Comparison of ENCODE assay signal across 8 cellular contexts in the genomic region with DNA sequence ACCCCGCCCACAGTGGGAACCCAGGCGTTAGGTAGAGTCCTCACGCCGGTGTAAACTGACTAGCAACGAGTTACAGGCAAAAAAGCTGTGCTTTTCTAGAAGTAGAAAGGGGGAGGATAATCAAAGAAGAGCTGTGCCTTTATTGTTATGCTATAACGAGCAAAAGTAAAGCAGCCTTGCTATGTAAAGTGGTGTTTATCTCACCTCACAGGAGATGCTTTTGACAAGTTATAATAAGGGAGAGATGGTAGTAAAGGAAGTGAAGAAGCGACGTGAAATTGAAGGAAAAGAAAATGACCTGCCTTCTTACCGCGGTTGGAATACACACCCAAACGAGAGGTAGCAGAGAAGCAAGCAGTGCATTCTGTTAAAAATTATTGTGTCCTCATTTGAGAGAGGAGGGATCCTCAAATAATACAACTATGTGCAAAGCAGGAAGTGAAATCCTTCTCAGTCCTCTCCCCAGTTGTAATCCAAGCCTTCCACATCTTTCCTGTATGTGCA. TPM values are rescaled to one million over a fixed set of nuclear protein-coding genes. Genes with fewer than 3 reads are reported as not detected.
A peak's percentile ranks its signal among the peaks of the same experiment; 100 is the strongest.
DNase-seq lines count a peak whose midpoint lies in the region; ATAC-seq, FAIRE-seq and TF ChIP-seq lines count a peak whose summit lies in the region.

No MANE protein-coding gene starts in this region.

- no peaks in the 10 kb centered on the region for H3K36me3 ChIP-seq in iPS DF 6.9 (ENCODE audit: control insufficient read depth, insufficient read depth, low read length)

- H3K4me3 ChIP-seq in iPS DF 6.9 (ENCODE audit: low read length) = peak overlapping the region; percentile 68; the same call in 1 of the 2 replicates

- no peaks in the 10 kb centered on the region for H3K9me3 ChIP-seq in iPS DF 6.9 (ENCODE audit: control insufficient read depth, insufficient read depth, low read length)

- DNase-seq in GM12891 (ENCODE audit: insufficient read length, low spot score) (no peak), iPS DF 6.9 (ENCODE audit: low read depth, low spot score) (no peak), germinal center (ENCODE audit: low spot score) (no peak), Ammon's horn (ENCODE audit: low spot score) (no peak)
- DNase-seq in activated CD4-positive, alpha-beta memory T cell treated with anti-CD3 and anti-CD28 coated beads for 36 hours = no peak
- DNase-seq in stimulated activated naive CD8-positive, alpha-beta T cell treated with anti-CD3 and anti-CD28 coated beads, Interleukin-15, Interleukin-2, amounts not matched to agents 100 U/mL and 50 U/mL, for 24 hours = no peak

- no peaks in the 10 kb centered on the region for H3K4me1 ChIP-seq in iPS DF 6.9 (ENCODE audit: control insufficient read depth, insufficient read depth, low read length)

- H3K36me3 Mint-ChIP-seq in activated CD4-positive, alpha-beta memory T cell treated with anti-CD3 and anti-CD28 coated beads for 36 hours = peaks cover 37% of the 10 kb centered on the region

- H3K27me3 Mint-ChIP-seq in activated CD4-positive, alpha-beta memory T cell treated with anti-CD3 and anti-CD28 coated beads for 36 hours = no peaks in the 10 kb centered on the region

- intact Hi-C loops in activated CD4-positive, alpha-beta memory T cell treated with anti-CD3 and anti-CD28 coated beads for 36 hours (cut with micrococcal nuclease) = loop anchor here (2.0 to 10.0 kb wide), 6 partner anchors 40 to 1266 kb away; no protein-coding TSS in a partner anchor

- peak overlapping the region; percentile 96 for H3K4me3 Mint-ChIP-seq in activated CD4-positive, alpha-beta memory T cell treated with anti-CD3 and anti-CD28 coated beads for 36 hours

- H3K27me3 ChIP-seq in iPS DF 6.9 (ENCODE audit: control insufficient read depth, insufficient read depth, low read length) = no peaks in the 10 kb centered on the region

- peak; percentile 24 for ATAC-seq in HG02938 (IDR thresholded peaks at IDR 0.05; ENCODE audit: unreplicated experiment)
- ATAC-seq in stimulated activated naive CD8-positive, alpha-beta T cell treated with anti-CD3 and anti-CD28 coated beads, Interleukin-15, Interleukin-2, amounts not matched to agents 100 U/mL and 50 U/mL, for 24 hours = peak; percentile 24
- no peak for ATAC-seq in GM18519 (IDR thresholded peaks at IDR 0.05; ENCODE audit: low FRiP score, unreplicated experiment)

- no peak for TF ChIP-seq POLR2A in GM12891 (IDR thresholded peaks at IDR 0.05; ENCODE audit: low read depth, low read length)

- H3K27ac Mint-ChIP-seq in activated CD4-positive, alpha-beta memory T cell treated with anti-CD3 and anti-CD28 coated beads for 36 hours = peak overlapping the region; percentile 98

- WGBS in iPS DF 6.9 (ENCODE audit: insufficient coverage, insufficient read length) = no CpG with 5 or more reads among the region's 11 CpGs

- no peak overlapping the region for H3K27ac ChIP-seq in iPS DF 6.9 (ENCODE audit: low read length)

- H3K4me1 Mint-ChIP-seq in activated CD4-positive, alpha-beta memory T cell treated with anti-CD3 and anti-CD28 coated beads for 36 hours (ENCODE audit: low read depth) = peaks cover 57% of the 10 kb centered on the region

- no peaks in the 10 kb centered on the region for H3K9me3 Mint-ChIP-seq in activated CD4-positive, alpha-beta memory T cell treated with anti-CD3 and anti-CD28 coated beads for 36 hours

- POLR2A ChIA-PET in activated CD4-positive, alpha-beta memory T cell treated with anti-CD3 and anti-CD28 coated beads for 36 hours (lab: Charles Lee) = interaction anchor here (0.6 kb wide), 1 partner anchor 10 kb away, joined by 3 read pairs; no protein-coding TSS in a partner anchor

- CTCF ChIA-PET in activated CD4-positive, alpha-beta memory T cell treated with anti-CD3 and anti-CD28 coated beads for 36 hours (lab: Charles Lee) = interaction anchor here (0.7 to 1.3 kb wide), 2 partner anchors 21 to 97 kb away, joined by 3 to 4 read pairs; no protein-coding TSS in a partner anchor

- FAIRE-seq in GM12891 (lab: Jason Lieb, UNC) = peak; percentile 84

TF ChIP-seq in GM12891, 5 proteins besides CTCF, POLR2A, EP300 and RAD21:
- no peak for TF ChIP-seq PAX5 (IDR thresholded peaks at IDR 0.05; ENCODE audit: insufficient read depth, low read length, severe bottlenecking)
- peak; percentile 58 for TF ChIP-seq SPI1 (IDR thresholded peaks at IDR 0.05; ENCODE audit: low read depth, low read length)

RNA-seq across cellular contexts. Expression of a gene that starts 0.9 kb away (rescaled TPM):
- polyA plus RNA-seq in GM12891 (2012; ENCODE audit: low read depth, missing spikeins) = 45.7 TPM
- total RNA-seq in activated CD4-positive, alpha-beta memory T cell treated with anti-CD3 and anti-CD28 coated beads for 36 hours = 10 to 100 TPM; 71.4 to 74.1 TPM
